2 cellular contexts compared by ENCODE assay signal in genomic region chr5:43150075-43150474, GRCh38.
TF ChIP-seq lines count a peak whose summit lies in the region.

No MANE protein-coding gene starts in this region.

TF ChIP-seq in HepG2, 621 proteins besides CTCF, POLR2A, EP300 and RAD21:
- no peak for TF ChIP-seq ZNF883 (CRISPR knock-in tag; IDR thresholded peaks at IDR 0.05; ENCODE audit: not compliant biosample characterization)
- no peak for TF ChIP-seq ZNF30 (CRISPR knock-in tag; IDR thresholded peaks at IDR 0.05)
- no peak for TF ChIP-seq ZSCAN9 (CRISPR knock-in tag; IDR thresholded peaks at IDR 0.05; ENCODE audit: borderline replicate concordance)
- no peak for TF ChIP-seq MTA3 (CRISPR knock-in tag; IDR thresholded peaks at IDR 0.05)

TF ChIP-seq in K562, 482 proteins besides CTCF, POLR2A, EP300 and RAD21:
- TF ChIP-seq ZNF224 (CRISPR knock-in tag; IDR thresholded peaks at IDR 0.05) = no peak
- TF ChIP-seq, protein P1, sequence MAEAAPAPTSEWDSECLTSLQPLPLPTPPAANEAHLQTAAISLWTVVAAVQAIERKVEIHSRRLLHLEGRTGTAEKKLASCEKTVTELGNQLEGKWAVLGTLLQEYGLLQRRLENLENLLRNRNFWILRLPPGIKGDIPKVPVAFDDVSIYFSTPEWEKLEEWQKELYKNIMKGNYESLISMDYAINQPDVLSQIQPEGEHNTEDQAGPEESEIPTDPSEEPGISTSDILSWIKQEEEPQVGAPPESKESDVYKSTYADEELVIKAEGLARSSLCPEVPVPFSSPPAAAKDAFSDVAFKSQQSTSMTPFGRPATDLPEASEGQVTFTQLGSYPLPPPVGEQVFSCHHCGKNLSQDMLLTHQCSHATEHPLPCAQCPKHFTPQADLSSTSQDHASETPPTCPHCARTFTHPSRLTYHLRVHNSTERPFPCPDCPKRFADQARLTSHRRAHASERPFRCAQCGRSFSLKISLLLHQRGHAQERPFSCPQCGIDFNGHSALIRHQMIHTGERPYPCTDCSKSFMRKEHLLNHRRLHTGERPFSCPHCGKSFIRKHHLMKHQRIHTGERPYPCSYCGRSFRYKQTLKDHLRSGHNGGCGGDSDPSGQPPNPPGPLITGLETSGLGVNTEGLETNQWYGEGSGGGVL (CRISPR knock-in tag; IDR thresholded peaks at IDR 0.05) = no peak
